In genomic region chr15:60972866-60973265, GRCh38 we compare ENCODE assay signal across 14 cellular contexts.
DNase-seq lines count a peak whose midpoint lies in the region; ATAC-seq and TF ChIP-seq lines count a peak whose summit lies in the region.
"Had no signal": no experiment of that assay in that cellular context is flagged by ENCODE, and none has a peak within 500 bp of the region (broad histone marks: within the 10 kb centered on the region; RNA-seq: fewer than 3 reads in every experiment).

No MANE protein-coding gene starts in this region.

- H3K9me3 Mint-ChIP-seq in activated T-helper 17 cell treated with anti-CD3 and anti-CD28 coated beads, Interleukin-2, amount 50 U/mL, for 72 hours: no peaks in the 10 kb centered on the region
- H3K9me3 Mint-ChIP-seq: activated naive CD8-positive, alpha-beta T cell treated with anti-CD3 and anti-CD28 coated beads for 36 hours; T-helper 2 cell treated with Interferon-gamma antibody and Interleukin-4, amounts not matched to agents 5 μg/mL and 100 μg/mL, for 36 hours had no signal

- no peaks in the 10 kb centered on the region for H3K9me3 ChIP-seq in adipocyte (ENCODE audit: control insufficient read depth, low read length)
- H3K9me3 ChIP-seq: thoracic aorta had no signal

- peak; percentile 87 for DNase-seq in HCEC 1CT
- peak; percentile 76 for DNase-seq in adipocyte (ENCODE audit: low read depth)
- peak; percentile 76 for DNase-seq in fibroblast of pulmonary artery (ENCODE audit: low read depth)
- DNase-seq in skeletal muscle cell (ENCODE audit: low read depth): peak; percentile 75
- no peak for DNase-seq in caudate nucleus (lab: John Stamatoyannopoulos, UW)
- no peak for DNase-seq in DMS 273 treated with DMSO at 0.1 percent for 48 hours (lab: John Stamatoyannopoulos, UW)
- DNase-seq: activated naive CD8-positive, alpha-beta T cell treated with anti-CD3 and anti-CD28 coated beads for 36 hours; effector CD8-positive, alpha-beta T cell; right cardiac atrium had no signal

- no peak overlapping the region for H3K27ac Mint-ChIP-seq in activated T-helper 17 cell treated with anti-CD3 and anti-CD28 coated beads, Interleukin-2, amount 50 U/mL, for 72 hours
- H3K27ac Mint-ChIP-seq: activated naive CD8-positive, alpha-beta T cell treated with anti-CD3 and anti-CD28 coated beads for 36 hours; T-helper 2 cell treated with Interferon-gamma antibody and Interleukin-4, amounts not matched to agents 5 μg/mL and 100 μg/mL, for 36 hours had no signal

- H3K4me1 ChIP-seq in adipocyte (ENCODE audit: control insufficient read depth, insufficient read depth, low read length): peaks cover 32% of the 10 kb centered on the region

- no peak overlapping the region for H3K4me3 ChIP-seq in adipocyte (ENCODE audit: low read length)
- H3K4me3 ChIP-seq in fibroblast of pulmonary artery (replicated peaks; ENCODE audit: low read depth, low read length): no peak overlapping the region
- no peak overlapping the region for H3K4me3 ChIP-seq in skeletal muscle cell (ENCODE audit: low read depth, low read length)
- H3K4me3 ChIP-seq: GM12878, thoracic aorta had no signal

- H3K27me3 Mint-ChIP-seq in activated T-helper 17 cell treated with anti-CD3 and anti-CD28 coated beads, Interleukin-2, amount 50 U/mL, for 72 hours: peaks cover 7% of the 10 kb centered on the region

- no peaks in the 10 kb centered on the region for H3K36me3 Mint-ChIP-seq in activated T-helper 17 cell treated with anti-CD3 and anti-CD28 coated beads, Interleukin-2, amount 50 U/mL, for 72 hours (ENCODE audit: low read depth)
- H3K36me3 Mint-ChIP-seq: activated naive CD8-positive, alpha-beta T cell treated with anti-CD3 and anti-CD28 coated beads for 36 hours had no signal

- H3K4me3 Mint-ChIP-seq in activated T-helper 17 cell treated with anti-CD3 and anti-CD28 coated beads, Interleukin-2, amount 50 U/mL, for 72 hours: no peak overlapping the region
- H3K4me3 Mint-ChIP-seq: activated naive CD8-positive, alpha-beta T cell treated with anti-CD3 and anti-CD28 coated beads for 36 hours; T-helper 2 cell treated with Interferon-gamma antibody and Interleukin-4, amounts not matched to agents 5 μg/mL and 100 μg/mL, for 36 hours had no signal

- peak overlapping the region; percentile 20 for H3K9ac ChIP-seq in adipocyte (ENCODE audit: low read length)

- TF ChIP-seq CTCF in fibroblast of pulmonary artery (IDR thresholded peaks at IDR 0.05; ENCODE audit: low read length, missing control alignments): no peak

- no peaks in the 10 kb centered on the region for H3K27me3 ChIP-seq in adipocyte (replicated peaks; ENCODE audit: control insufficient read depth, insufficient read depth, low read length)

- H3K4me1 Mint-ChIP-seq in activated T-helper 17 cell treated with anti-CD3 and anti-CD28 coated beads, Interleukin-2, amount 50 U/mL, for 72 hours: no peaks in the 10 kb centered on the region
- H3K4me1 Mint-ChIP-seq: activated naive CD8-positive, alpha-beta T cell treated with anti-CD3 and anti-CD28 coated beads for 36 hours had no signal

- ATAC-seq in GM19467 (IDR thresholded peaks at IDR 0.05; ENCODE audit: unreplicated experiment): no peak
- ATAC-seq in activated T-helper 17 cell treated with anti-CD3 and anti-CD28 coated beads, Interleukin-2, amount 50 U/mL, for 72 hours (replicated peaks): no peak
- ATAC-seq: GM12878, right cardiac atrium had no signal

- H3K27ac ChIP-seq in caudate nucleus (ENCODE audit: low read depth, low read length): no peak overlapping the region
- H3K27ac ChIP-seq: thoracic aorta had no signal

- no peaks in the 10 kb centered on the region for H3K36me3 ChIP-seq in adipocyte (ENCODE audit: control insufficient read depth, insufficient read depth, low read length, severe bottlenecking)
- H3K36me3 ChIP-seq: thoracic aorta had no signal

Comparison
In these comparisons a context has a peak if more than half of its experiments do, and no peak if none do; other contexts are left out.
1. DNase-seq: peak in HCEC 1CT (single experiment), adipocyte (single experiment), fibroblast of pulmonary artery (single experiment) and skeletal muscle cell (single experiment); none in caudate nucleus (0 of 61) and DMS 273 treated with DMSO at 0.1 percent for 48 hours (single experiment).